8 cellular contexts compared by ENCODE assay signal in the genomic region with DNA sequence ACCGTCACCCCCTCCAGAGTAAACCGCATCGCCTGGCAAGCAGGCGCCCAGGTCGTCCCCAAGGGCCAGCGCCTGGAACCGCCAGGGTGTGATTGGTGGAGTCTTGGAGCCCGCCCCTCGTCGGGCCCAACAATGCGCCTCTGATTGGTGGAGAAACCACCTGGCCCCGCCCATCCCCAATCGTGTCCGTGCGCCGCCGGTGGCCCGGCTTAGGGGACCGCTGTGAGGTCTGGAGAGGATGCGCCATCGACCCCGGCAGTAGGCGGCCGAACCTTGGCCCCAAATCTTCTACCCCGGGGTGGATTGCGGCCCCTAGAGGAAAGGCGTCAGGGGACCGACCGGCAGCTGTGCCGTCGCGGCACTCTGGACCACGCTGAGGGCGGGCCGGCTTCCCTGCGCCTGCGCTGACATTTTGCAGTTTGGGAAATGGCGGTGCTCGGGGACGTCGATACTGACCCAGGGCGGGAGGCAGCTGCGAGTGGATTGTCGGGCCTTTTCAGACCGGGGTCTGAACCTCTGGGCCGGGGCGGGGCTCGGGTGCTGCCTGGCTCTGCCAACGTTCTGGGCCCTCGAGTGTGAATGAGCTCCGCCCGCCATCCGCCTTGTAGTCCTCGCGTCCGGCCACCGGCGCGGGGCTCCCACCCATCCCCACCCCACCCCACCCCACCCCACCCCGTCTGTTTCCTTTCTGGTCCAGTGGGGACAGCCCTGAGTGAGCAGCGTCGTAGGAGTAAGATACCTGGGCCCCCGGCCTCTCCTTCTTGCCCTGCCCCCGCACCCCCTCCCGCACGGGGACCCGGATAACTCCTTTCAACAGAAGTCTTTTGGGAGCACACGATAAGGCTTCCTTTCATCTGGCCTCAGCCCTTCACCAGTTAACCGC. TPM values are rescaled to one million over a fixed set of nuclear protein-coding genes. Genes with fewer than 3 reads are reported as not detected.
DNase-seq lines count a peak whose midpoint lies in the region; ATAC-seq and TF ChIP-seq lines count a peak whose summit lies in the region.

No MANE protein-coding gene starts in this region.

- 1% methylated on average over 65 to 69 of the region's 69 CpGs for WGBS in heart right ventricle, 2 donors
- WGBS in prostate gland, result under 1% methylated on average over 48 of the region's 69 CpGs
- under 1% methylated on average over 69 of the region's 69 CpGs for WGBS in urinary bladder

- no peaks in the 10 kb centered on the region for H3K27me3 ChIP-seq in heart right ventricle
- H3K27me3 ChIP-seq in prostate gland (replicated peaks; ENCODE audit: insufficient read depth), result no peaks in the 10 kb centered on the region

- ATAC-seq in HG02678 (IDR thresholded peaks at IDR 0.05; ENCODE audit: unreplicated experiment), result peak; percentile 95
- ATAC-seq in heart right ventricle, result peak; percentile 98 to 100 (median 99)

- H3K4me1 ChIP-seq in heart right ventricle (peaks cover 0 to 18% (median 9%) of the 10 kb centered on the region in 9 donors), prostate gland (replicated peaks) (no peaks in the 10 kb centered on the region), urinary bladder (ENCODE audit: insufficient read depth) (peaks cover 1% of the 10 kb centered on the region)

- H3K36me3 ChIP-seq in heart right ventricle (peaks cover 0 to 39% (median 9%) of the 10 kb centered on the region in 9 donors), prostate gland (peaks cover 13 to 22% of the 10 kb centered on the region in 2 donors), urinary bladder (ENCODE audit: insufficient read depth) (peaks cover 4% of the 10 kb centered on the region)

- H3K27ac ChIP-seq in heart right ventricle, result peak overlapping the region; percentile 88 to 98 (median 94)
- peak overlapping the region; percentile 89 to 90 for H3K27ac ChIP-seq in prostate gland
- H3K27ac ChIP-seq in urinary bladder (ENCODE audit: low read depth), result peak overlapping the region; percentile 97

- DNase-seq in NCI-H1417 (lab: John Stamatoyannopoulos, UW) (peak; percentile 94 to 97 (median 95)), T follicular helper cell (ENCODE audit: low read depth) (peak; percentile 85), amniotic epithelial cell (ENCODE audit: low read depth) (peak; percentile 65), heart right ventricle (peak; percentile 95 to 96), prostate gland (ENCODE audit: low spot score) (peak; percentile 92)

- intact Hi-C loops in heart right ventricle (cut with DNase I) (loop anchor here in 5 of 10 donors (2.0 to 10.0 kb wide), 4 partner anchors 34 to 160 kb away; partner anchors contain the start of genes SLC2A1 (in 2 of the 5), C1orf50 (in 1 of the 5) and P3H1 (in 1 of the 5)), prostate gland (cut with DNase I) (loop anchor here (2.0 to 10.0 kb wide), 2 partner anchors 34 to 160 kb away; partner anchors contain the start of genes C1orf50, P3H1 and SLC2A1)

- H3K9me3 ChIP-seq in heart right ventricle, result no peaks in the 10 kb centered on the region
- H3K9me3 ChIP-seq in prostate gland, result no peaks in the 10 kb centered on the region

- TF ChIP-seq CTCF in GM12872 (IDR thresholded peaks at IDR 0.05; ENCODE audit: insufficient read depth, low read depth, low read length) (0 out of 3 replicates have a peak, but pooled peaks have one; percentile 13), heart right ventricle (IDR thresholded peaks at IDR 0.05) (peak in 4 of 9 donors; percentile 17 to 46 (median 28)), prostate gland (IDR thresholded peaks at IDR 0.05) (peak in 2 of 4 experiments; percentile 38 to 47)

- TF ChIP-seq POLR2A in prostate gland (IDR thresholded peaks at IDR 0.05), result peak; percentile 88

- H3K4me3 ChIP-seq in heart right ventricle (peak overlapping the region; percentile 64 to 88 (median 76)), prostate gland (peak overlapping the region; percentile 73 to 85), urinary bladder (ENCODE audit: low read depth, low read length) (peak overlapping the region; percentile 58)

RNA-seq across cellular contexts. Expression of gene SLC2A1, which starts 34.2 kb away (rescaled TPM):
- 10 to 100 TPM in 9 of 10 donors, 1 to 10 TPM in 1; 8.2 to 63.7 (median 28.9) TPM for total RNA-seq in heart right ventricle
- 10 to 100 TPM in 1 of 2 donors, 1 to 10 TPM in 1; 6.7 to 98.7 TPM for polyA plus RNA-seq in heart right ventricle
- total RNA-seq in prostate gland, result 100 to 1,000 TPM in 1 of 2 donors, 10 to 100 TPM in 1; 83.9 to 159 TPM
- 78.5 TPM for total RNA-seq in urinary bladder
- 56.1 TPM for polyA plus RNA-seq in urinary bladder

Comparison
In these comparisons a context has a peak if more than half of its experiments do, and no peak if none do; other contexts are left out.
1. Peak in every context shown above with its lines: DNase-seq, ATAC-seq, H3K4me3 ChIP-seq and H3K27ac ChIP-seq.